8 cellular contexts compared by ENCODE assay signal in genomic region chr17:43381621-43382020, GRCh38.
"Had no signal": no experiment of that assay in that cellular context is flagged by ENCODE, and none has a peak within 500 bp of the region (broad histone marks: within the 10 kb centered on the region; RNA-seq: fewer than 3 reads in every experiment).

No MANE protein-coding gene starts in this region.

- FAIRE-seq: G401.6, GM12878, GM12891, GM12892, GM18507, GM19239 had no signal

- ATAC-seq: GM12878 had no signal

- DNase-seq: GDM1, GF-D8 had no signal

- H3K4me3 ChIP-seq: GM12878 had no signal
